Comparison of ENCODE assay signal across 8 cellular contexts in genomic region chr22:23240639-23241389, GRCh38.
A peak's percentile ranks its signal among the peaks of the same experiment; 100 is the strongest.
DNase-seq lines count a peak whose midpoint lies in the region; ATAC-seq and TF ChIP-seq lines count a peak whose summit lies in the region.

No MANE protein-coding gene starts in this region.

- no peaks in the 10 kb centered on the region for H3K9me3 Mint-ChIP-seq in CD4-positive, alpha-beta T cell
- H3K9me3 Mint-ChIP-seq in activated naive CD8-positive, alpha-beta T cell (ENCODE audit: low read depth), result no peaks in the 10 kb centered on the region

- no peak overlapping the region for H4K91ac ChIP-seq in IMR-90 (ENCODE audit: insufficient read depth, low read depth, low read length)

- H3K27me3 Mint-ChIP-seq in CD4-positive, alpha-beta T cell, result no peaks in the 10 kb centered on the region
- H3K27me3 Mint-ChIP-seq in activated naive CD8-positive, alpha-beta T cell, result no peaks in the 10 kb centered on the region

- H3K4me3 Mint-ChIP-seq in CD4-positive, alpha-beta T cell, result no peak overlapping the region
- peak overlapping the region; percentile 1 for H3K4me3 Mint-ChIP-seq in activated naive CD8-positive, alpha-beta T cell

- H4K20me1 ChIP-seq in IMR-90 (ENCODE audit: insufficient read depth, low read length), result peaks cover 76% of the 10 kb centered on the region

- H3K56ac ChIP-seq in IMR-90 (ENCODE audit: extremely low read depth, insufficient read depth, low read length), result no peak overlapping the region

- BruUV-seq in IMR-90 (replicated peaks; lab: Mats Ljungman, UMichigan), result no TSS peak

- TF ChIP-seq CTCF in CD4-positive, alpha-beta T cell (IDR thresholded peaks at IDR 0.05), result no peak
- TF ChIP-seq CTCF in IMR-90 (conservative IDR thresholded peaks at IDR 0.05; ENCODE audit: low read depth, low read length) (0 out of 2 replicates have a peak, but pooled peaks have one; percentile 8), tibial artery (IDR thresholded peaks at IDR 0.05) (peak in 1 of 2 experiments; percentile 17)

- CTCF ChIA-PET in CD4-positive, alpha-beta T cell (lab: Charles Lee), result no interaction called here
- CTCF ChIA-PET in IMR-90 (lab: Yijun Ruan, JAX), result no interaction called here

- H3K79me1 ChIP-seq in IMR-90 (ENCODE audit: low read depth in 1 of 2, low read length in 2 of 2), result peaks cover 36 to 86% of the 10 kb centered on the region in 2 experiments

- peak in 1 of 10 experiments; percentile 32 for DNase-seq in CD4-positive, alpha-beta T cell
- DNase-seq in IMR-90 (no peak), lung microvascular endothelial cell (ENCODE audit: low read depth in 2 of 2) (peak; percentile 85 to 92), cerebellar cortex (ENCODE audit: low spot score) (no peak), NCI-H446 treated with DMSO at 0.1 percent for 48 hours (lab: John Stamatoyannopoulos, UW) (no peak), tibial artery (no peak)

- peak overlapping the region; percentile 91 for H3K27ac Mint-ChIP-seq in CD4-positive, alpha-beta T cell
- peak overlapping the region; percentile 69 for H3K27ac Mint-ChIP-seq in activated naive CD8-positive, alpha-beta T cell

- no peak for TF ChIP-seq RAD21 in IMR-90 (IDR thresholded peaks at IDR 0.05; ENCODE audit: low read length)

- no peak for TF ChIP-seq POLR2A in IMR-90 (IDR thresholded peaks at IDR 0.05; ENCODE audit: low read depth, low read length)

- ATAC-seq in CD4-positive, alpha-beta T cell (ENCODE audit: poor library complexity), result no peak
- ATAC-seq in IMR-90 (ENCODE audit: low read depth), result no peak
- no peak for ATAC-seq in HG03108 (IDR thresholded peaks at IDR 0.05; ENCODE audit: unreplicated experiment)

- no peak overlapping the region for H2BK15ac ChIP-seq in IMR-90 (ENCODE audit: low read depth, low read length)

- peaks cover 20% of the 10 kb centered on the region for H3K4me1 ChIP-seq in IMR-90 (ENCODE audit: control insufficient read depth, insufficient read depth, low read length)
- peaks cover 0 to 90% (median 54%) of the 10 kb centered on the region in 4 donors for H3K4me1 ChIP-seq in tibial artery

- H3K4me2 ChIP-seq in IMR-90 (ENCODE audit: low read depth, low read length), result no peak overlapping the region

- no peak overlapping the region for H4K8ac ChIP-seq in IMR-90 (ENCODE audit: low read depth in 2 of 2, low read length in 2 of 2)

- H2AFZ ChIP-seq in IMR-90 (replicated peaks; ENCODE audit: low read length, poor library complexity), result no peak overlapping the region

- H3K36me3 ChIP-seq in IMR-90 (ENCODE audit: control insufficient read depth, insufficient read depth, low read length) (no peaks in the 10 kb centered on the region), tibial artery (no peaks in the 10 kb centered on the region)

- H2BK120ac ChIP-seq in IMR-90 (ENCODE audit: low read depth, low read length), result no peak overlapping the region

- H3K27ac ChIP-seq in CD4-positive, alpha-beta T cell (ENCODE audit: low read depth, low read length), result peak overlapping the region; percentile 33
- H3K27ac ChIP-seq in IMR-90 (ENCODE audit: insufficient read depth, low read length), result no peak overlapping the region
- H3K27ac ChIP-seq in tibial artery, result no peak overlapping the region

- no peaks in the 10 kb centered on the region for H3K9me3 ChIP-seq in CD4-positive, alpha-beta T cell (ENCODE audit: control insufficient read depth, low read length)
- no peaks in the 10 kb centered on the region for H3K9me3 ChIP-seq in IMR-90 (ENCODE audit: control insufficient read depth, insufficient read depth, low read length)
- no peaks in the 10 kb centered on the region for H3K9me3 ChIP-seq in tibial artery

- peaks cover 86% of the 10 kb centered on the region for H3K4me1 Mint-ChIP-seq in CD4-positive, alpha-beta T cell (ENCODE audit: low read depth)
- H3K4me1 Mint-ChIP-seq in activated naive CD8-positive, alpha-beta T cell (ENCODE audit: low read depth), result peaks cover 73% of the 10 kb centered on the region

- H3K4me3 ChIP-seq in IMR-90 (ENCODE audit: insufficient read depth, low read depth, low read length), result no peak overlapping the region
- H3K4me3 ChIP-seq in tibial artery, result no peak overlapping the region

- no peaks in the 10 kb centered on the region for H3K27me3 ChIP-seq in CD4-positive, alpha-beta T cell (ENCODE audit: control insufficient read depth, insufficient read depth, low read length)
- H3K27me3 ChIP-seq in IMR-90 (ENCODE audit: control insufficient read depth, insufficient read depth, low read length), result no peaks in the 10 kb centered on the region
- H3K27me3 ChIP-seq in tibial artery, result no peaks in the 10 kb centered on the region

- H4K5ac ChIP-seq in IMR-90 (ENCODE audit: low read depth, low read length), result no peak overlapping the region

- peaks cover 17% of the 10 kb centered on the region for H3K9me1 ChIP-seq in IMR-90 (ENCODE audit: insufficient read depth, low read length)

- peak overlapping the region; percentile 11; the same call in 1 of the 2 replicates for H2AK5ac ChIP-seq in IMR-90 (ENCODE audit: low read depth, low read length)

- H3K36me3 Mint-ChIP-seq in CD4-positive, alpha-beta T cell (ENCODE audit: low read depth), result no peaks in the 10 kb centered on the region
- no peaks in the 10 kb centered on the region for H3K36me3 Mint-ChIP-seq in activated naive CD8-positive, alpha-beta T cell

- H2BK5ac ChIP-seq in IMR-90 (ENCODE audit: low read depth, low read length, poor library complexity, severe bottlenecking), result no peak overlapping the region

- H3K14ac ChIP-seq in IMR-90 (replicated peaks; ENCODE audit: low read depth, low read length), result no peak overlapping the region

- no peak overlapping the region for H2AK9ac ChIP-seq in IMR-90 (replicated peaks; ENCODE audit: low read depth, low read length, poor library complexity)

- in situ Hi-C loops in IMR-90 (cut with MboI; ENCODE audit: low sequenced_read_pairs), result loop anchor here (5.0 kb wide), 1 partner anchor 49 kb away; no protein-coding TSS in a partner anchor

- H3K18ac ChIP-seq in IMR-90 (ENCODE audit: low read depth, low read length), result no peak overlapping the region

- no peak overlapping the region for H3K9ac ChIP-seq in IMR-90 (ENCODE audit: low read depth, low read length)

- H3K4ac ChIP-seq in IMR-90 (ENCODE audit: low read depth, low read length), result no peak overlapping the region

- WGBS in IMR-90 (ENCODE audit: extremely low coverage in 2 of 2, insufficient read length in 1 of 2), 2 experiments, result 100% methylated on average over 2 of the region's 13 CpGs; no CpG with 5 or more reads in 1 of the 2 experiments

- no peak overlapping the region for H3K23ac ChIP-seq in IMR-90 (ENCODE audit: low read depth, low read length)

- no peak overlapping the region for H2BK20ac ChIP-seq in IMR-90 (ENCODE audit: low read depth, low read length)

- dilution Hi-C loops in IMR-90 (cut with HindIII; ENCODE audit: low sequenced_read_pairs, unreplicated experiment), result no loop called here

- POLR2A ChIA-PET in CD4-positive, alpha-beta T cell (lab: Charles Lee), result interaction anchor here (1.2 kb wide), 1 partner anchor 60 kb away, joined by 3 read pairs; the partner anchor contains the start of gene BCR
- POLR2A ChIA-PET in IMR-90 (lab: Charles Lee; ENCODE audit: unreplicated experiment), result no interaction called here

- intact Hi-C loops in CD4-positive, alpha-beta T cell (cut with DNase I, micrococcal nuclease), result no loop called here
- intact Hi-C loops in IMR-90 (cut with micrococcal nuclease) (no loop called here), tibial artery (cut with DNase I; ENCODE audit: low total_unique reads) (loop anchor here (10.0 kb wide), 1 partner anchor 46 kb away; no protein-coding TSS in a partner anchor)

TF ChIP-seq in IMR-90, 13 proteins besides CTCF, POLR2A, EP300 and RAD21:
- no peak for TF ChIP-seq FOS (IDR thresholded peaks at IDR 0.05; ENCODE audit: low read depth, low read length)
- TF ChIP-seq NFE2L2 (IDR thresholded peaks at IDR 0.05; ENCODE audit: low read depth, low read length), result no peak
- no peak for TF ChIP-seq MAZ (IDR thresholded peaks at IDR 0.05; ENCODE audit: borderline replicate concordance, low read depth, low read length)
- no peak for TF ChIP-seq RCOR1 (IDR thresholded peaks at IDR 0.05; ENCODE audit: insufficient replicate concordance, low read length)
- no peak for TF ChIP-seq CHD1 (IDR thresholded peaks at IDR 0.05; ENCODE audit: low read depth, low read length)
- no peak for TF ChIP-seq ELK1 (IDR thresholded peaks at IDR 0.05; ENCODE audit: borderline replicate concordance, low read depth, low read length)
- TF ChIP-seq BHLHE40 (IDR thresholded peaks at IDR 0.05; ENCODE audit: low read depth, low read length), result no peak
- TF ChIP-seq CEBPB (IDR thresholded peaks at IDR 0.05; ENCODE audit: low read depth, low read length), result no peak
- TF ChIP-seq USF2 (IDR thresholded peaks at IDR 0.05; ENCODE audit: low read depth, low read length), result no peak
- no peak for TF ChIP-seq MXI1 (IDR thresholded peaks at IDR 0.05; ENCODE audit: borderline replicate concordance, low read depth, low read length)
- no peak for TF ChIP-seq MAFK (IDR thresholded peaks at IDR 0.05; ENCODE audit: low read depth, low read length)
- no peak for TF ChIP-seq SMC3 (IDR thresholded peaks at IDR 0.05; ENCODE audit: low read depth, low read length)
- TF ChIP-seq RFX5 (IDR thresholded peaks at IDR 0.05; ENCODE audit: low read depth, low read length), result no peak
TF ChIP-seq in IMR-90: peak in this region for 0.

Comparison
In these comparisons a context has a peak if more than half of its experiments do, and no peak if none do; other contexts are left out.
1. DNase-seq: peak in lung microvascular endothelial cell (2 of 2); none in IMR-90 (single experiment), cerebellar cortex (single experiment), NCI-H446 treated with DMSO at 0.1 percent for 48 hours (single experiment) and tibial artery (0 of 2).